ENCODE assay signal across 1 cellular context in the genomic region with DNA sequence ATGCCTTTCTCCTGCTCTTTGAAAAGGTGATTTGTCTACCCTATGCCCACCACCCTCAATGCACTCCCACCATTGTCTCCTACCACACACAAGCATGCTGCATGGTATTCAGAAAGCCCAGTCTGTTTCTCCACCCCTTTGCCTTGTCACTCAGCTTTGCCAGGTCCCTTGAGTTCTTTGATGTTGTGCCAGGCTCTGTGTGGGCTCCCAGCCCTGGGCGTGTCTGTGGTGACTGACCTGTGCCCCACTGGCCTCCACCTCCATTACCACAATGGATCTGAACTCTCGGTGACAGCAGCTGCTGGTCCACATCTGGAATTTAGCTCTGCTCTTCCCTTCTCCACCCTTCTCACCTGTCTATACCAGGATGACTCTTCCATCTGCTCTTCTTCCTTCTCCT.
TF ChIP-seq lines count a peak whose summit lies in the region.

No MANE protein-coding gene starts in this region.

TF ChIP-seq in liver, 16 proteins besides CTCF, POLR2A, EP300 and RAD21 (continued from another document):
- TF ChIP-seq, protein P1, sequence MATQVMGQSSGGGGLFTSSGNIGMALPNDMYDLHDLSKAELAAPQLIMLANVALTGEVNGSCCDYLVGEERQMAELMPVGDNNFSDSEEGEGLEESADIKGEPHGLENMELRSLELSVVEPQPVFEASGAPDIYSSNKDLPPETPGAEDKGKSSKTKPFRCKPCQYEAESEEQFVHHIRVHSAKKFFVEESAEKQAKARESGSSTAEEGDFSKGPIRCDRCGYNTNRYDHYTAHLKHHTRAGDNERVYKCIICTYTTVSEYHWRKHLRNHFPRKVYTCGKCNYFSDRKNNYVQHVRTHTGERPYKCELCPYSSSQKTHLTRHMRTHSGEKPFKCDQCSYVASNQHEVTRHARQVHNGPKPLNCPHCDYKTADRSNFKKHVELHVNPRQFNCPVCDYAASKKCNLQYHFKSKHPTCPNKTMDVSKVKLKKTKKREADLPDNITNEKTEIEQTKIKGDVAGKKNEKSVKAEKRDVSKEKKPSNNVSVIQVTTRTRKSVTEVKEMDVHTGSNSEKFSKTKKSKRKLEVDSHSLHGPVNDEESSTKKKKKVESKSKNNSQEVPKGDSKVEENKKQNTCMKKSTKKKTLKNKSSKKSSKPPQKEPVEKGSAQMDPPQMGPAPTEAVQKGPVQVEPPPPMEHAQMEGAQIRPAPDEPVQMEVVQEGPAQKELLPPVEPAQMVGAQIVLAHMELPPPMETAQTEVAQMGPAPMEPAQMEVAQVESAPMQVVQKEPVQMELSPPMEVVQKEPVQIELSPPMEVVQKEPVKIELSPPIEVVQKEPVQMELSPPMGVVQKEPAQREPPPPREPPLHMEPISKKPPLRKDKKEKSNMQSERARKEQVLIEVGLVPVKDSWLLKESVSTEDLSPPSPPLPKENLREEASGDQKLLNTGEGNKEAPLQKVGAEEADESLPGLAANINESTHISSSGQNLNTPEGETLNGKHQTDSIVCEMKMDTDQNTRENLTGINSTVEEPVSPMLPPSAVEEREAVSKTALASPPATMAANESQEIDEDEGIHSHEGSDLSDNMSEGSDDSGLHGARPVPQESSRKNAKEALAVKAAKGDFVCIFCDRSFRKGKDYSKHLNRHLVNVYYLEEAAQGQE (IDR thresholded peaks at IDR 0.05) = no peak
- TF ChIP-seq SP1 (IDR thresholded peaks at IDR 0.05) (peak; percentile 74), RXRA (IDR thresholded peaks at IDR 0.05) (peak; percentile 94), HNF4G (IDR thresholded peaks at IDR 0.05) (no peak), YY1 (IDR thresholded peaks at IDR 0.05) (peak; percentile 80), HNF4A (conservative IDR thresholded peaks at IDR 0.05) (peak; percentile 54 to 69), TAF1 (conservative IDR thresholded peaks at IDR 0.05) (no peak), FOXA2 (IDR thresholded peaks at IDR 0.05) (no peak), JUND (IDR thresholded peaks at IDR 0.05) (peak in 1 of 2 donors; percentile 28)
- TF ChIP-seq, protein P2, sequence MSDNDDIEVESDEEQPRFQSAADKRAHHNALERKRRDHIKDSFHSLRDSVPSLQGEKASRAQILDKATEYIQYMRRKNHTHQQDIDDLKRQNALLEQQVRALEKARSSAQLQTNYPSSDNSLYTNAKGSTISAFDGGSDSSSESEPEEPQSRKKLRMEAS (IDR thresholded peaks at IDR 0.05) = peak; percentile 37
- TF ChIP-seq, protein P3, sequence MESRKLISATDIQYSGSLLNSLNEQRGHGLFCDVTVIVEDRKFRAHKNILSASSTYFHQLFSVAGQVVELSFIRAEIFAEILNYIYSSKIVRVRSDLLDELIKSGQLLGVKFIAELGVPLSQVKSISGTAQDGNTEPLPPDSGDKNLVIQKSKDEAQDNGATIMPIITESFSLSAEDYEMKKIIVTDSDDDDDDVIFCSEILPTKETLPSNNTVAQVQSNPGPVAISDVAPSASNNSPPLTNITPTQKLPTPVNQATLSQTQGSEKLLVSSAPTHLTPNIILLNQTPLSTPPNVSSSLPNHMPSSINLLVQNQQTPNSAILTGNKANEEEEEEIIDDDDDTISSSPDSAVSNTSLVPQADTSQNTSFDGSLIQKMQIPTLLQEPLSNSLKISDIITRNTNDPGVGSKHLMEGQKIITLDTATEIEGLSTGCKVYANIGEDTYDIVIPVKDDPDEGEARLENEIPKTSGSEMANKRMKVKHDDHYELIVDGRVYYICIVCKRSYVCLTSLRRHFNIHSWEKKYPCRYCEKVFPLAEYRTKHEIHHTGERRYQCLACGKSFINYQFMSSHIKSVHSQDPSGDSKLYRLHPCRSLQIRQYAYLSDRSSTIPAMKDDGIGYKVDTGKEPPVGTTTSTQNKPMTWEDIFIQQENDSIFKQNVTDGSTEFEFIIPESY (IDR thresholded peaks at IDR 0.05) = no peak
